In genomic region chr18:7545734-7546133, GRCh38 we compare ENCODE assay signal across 21 cellular contexts.
"Had no signal": no experiment of that assay in that cellular context is flagged by ENCODE, and none has a peak within 500 bp of the region (broad histone marks: within the 10 kb centered on the region; RNA-seq: fewer than 3 reads in every experiment).

No MANE protein-coding gene starts in this region.

- H3K4me1 ChIP-seq: adrenal gland, colonic mucosa, esophagus squamous epithelium, left lung, parathyroid adenoma, thyroid gland had no signal

- FAIRE-seq: kidney had no signal

- H3K9me3 Mint-ChIP-seq: activated T-helper 2 cell treated with anti-CD3 and anti-CD28 coated beads, Interferon-gamma antibody, Interleukin-2, Interleukin-4, amounts not matched to agents 10 μg/mL and 5 μg/mL and 100 μg/mL, durations not matched to agents 14 hours and 24 hours and 36 hours; memory B cell; natural killer cell; stimulated activated naive B cell treated with anti-CD40 and anti-IgM and Interleukin-4, amounts not matched to agents 10 μg/mL and 1 μg/mL and 100 μg/mL, for 72 hours had no signal

- H3K27me3 Mint-ChIP-seq: memory B cell; stimulated activated naive B cell treated with anti-CD40 and anti-IgM and Interleukin-4, amounts not matched to agents 10 μg/mL and 1 μg/mL and 100 μg/mL, for 72 hours had no signal

- H3K9me3 ChIP-seq: colonic mucosa, esophagus squamous epithelium, left lung, neutrophil, thyroid gland had no signal

- H3K9ac ChIP-seq: parathyroid adenoma had no signal

- H3K4me3 Mint-ChIP-seq: memory B cell; natural killer cell; stimulated activated naive B cell treated with anti-CD40 and anti-IgM and Interleukin-4, amounts not matched to agents 10 μg/mL and 1 μg/mL and 100 μg/mL, for 72 hours had no signal

- H3K27me3 ChIP-seq: adrenal gland, colonic mucosa, esophagus squamous epithelium, left lung, thyroid gland had no signal

- H3K36me3 ChIP-seq: adrenal gland, colonic mucosa, esophagus squamous epithelium, left lung, neutrophil, thyroid gland, WERI-Rb-1 had no signal

- H3K4me3 ChIP-seq: adrenal gland, colonic mucosa, esophagus squamous epithelium, left lung, thyroid gland had no signal

- ATAC-seq: left lung; natural killer cell; stimulated activated naive B cell treated with anti-CD40 and anti-IgM and Interleukin-4, amounts not matched to agents 10 μg/mL and 1 μg/mL and 100 μg/mL, for 72 hours had no signal

- H3K79me2 ChIP-seq: parathyroid adenoma had no signal

- H3K27ac Mint-ChIP-seq: activated T-helper 2 cell treated with anti-CD3 and anti-CD28 coated beads, Interferon-gamma antibody, Interleukin-2, Interleukin-4, amounts not matched to agents 10 μg/mL and 5 μg/mL and 100 μg/mL, durations not matched to agents 14 hours and 24 hours and 36 hours; memory B cell; natural killer cell; stimulated activated naive B cell treated with anti-CD40 and anti-IgM and Interleukin-4, amounts not matched to agents 10 μg/mL and 1 μg/mL and 100 μg/mL, for 72 hours had no signal

- DNase-seq: activated CD4-positive, alpha-beta T cell treated with anti-CD3 and anti-CD28 coated beads, Interleukin-2, amount 50 U/mL, for 48 hours; activated naive CD4-positive, alpha-beta T cell treated with anti-CD3 and anti-CD28 coated beads, Interleukin-2, amount 50 U/mL, for 16 hours; adrenal gland; caudate nucleus; colonic mucosa; esophagus squamous epithelium; hippocampal formation; kidney; left lung; natural killer cell; stimulated activated CD4-positive, alpha-beta T cell treated with anti-CD3 and anti-CD28 coated beads, Interleukin-15, amount 100 ng/mL, for 24 hours; stimulated activated CD4-positive, alpha-beta T cell treated with anti-CD3 and anti-CD28 coated beads, Interleukin-4, amount 100 ng/mL, for 1 hour; stimulated activated naive B cell treated with anti-CD40 and anti-IgM and Interleukin-4, amounts not matched to agents 10 μg/mL and 1 μg/mL and 100 μg/mL, for 72 hours; T-helper 1 cell; T1000; thyroid gland; WERI-Rb-1 had no signal

- H3K36me3 Mint-ChIP-seq: memory B cell; natural killer cell; stimulated activated naive B cell treated with anti-CD40 and anti-IgM and Interleukin-4, amounts not matched to agents 10 μg/mL and 1 μg/mL and 100 μg/mL, for 72 hours had no signal

- H2AFZ ChIP-seq: parathyroid adenoma had no signal

- H3K27ac ChIP-seq: adrenal gland, colonic mucosa, esophagus squamous epithelium, left lung, neutrophil, parathyroid adenoma, thyroid gland, WERI-Rb-1 had no signal

- H3K4me1 Mint-ChIP-seq: memory B cell; natural killer cell; stimulated activated naive B cell treated with anti-CD40 and anti-IgM and Interleukin-4, amounts not matched to agents 10 μg/mL and 1 μg/mL and 100 μg/mL, for 72 hours had no signal
